Comparison of ENCODE assay signal across 8 cellular contexts in genomic region chr3:124995460-124995994, GRCh38.
DNase-seq lines count a peak whose midpoint lies in the region; ATAC-seq and TF ChIP-seq lines count a peak whose summit lies in the region.

No MANE protein-coding gene starts in this region.

- CTCF ChIA-PET in HEK293T (lab: Yijun Ruan, JAX) = no interaction called here
- CTCF ChIA-PET in PC-9 (lab: Charles Lee) = interaction anchor here (0.6 to 1.0 kb wide), 8 partner anchors 84 to 588 kb away, joined by 3 to 6 read pairs (median 3); no protein-coding TSS in a partner anchor

- intact Hi-C loops in PC-9 (cut with micrococcal nuclease; ENCODE audit: unreplicated experiment) (loop anchor here (1.0 to 5.0 kb wide), 7 partner anchors 67 to 590 kb away; partner anchors contain the start of gene ZNF148), ovary (cut with DNase I) (loop anchor here in 3 of 4 donors (5.0 to 10.0 kb wide), 4 partner anchors 172 to 589 kb away; partner anchors contain the start of gene ZNF148 (in 1 of the 3))

- no peaks in the 10 kb centered on the region for H4K20me1 ChIP-seq in PC-9 (ENCODE audit: insufficient read depth)

- H3K9me3 ChIP-seq in PC-9 (ENCODE audit: insufficient read depth, low read depth) (no peaks in the 10 kb centered on the region), gastroesophageal sphincter (no peaks in the 10 kb centered on the region), ovary (no peaks in the 10 kb centered on the region)

- H3K4me3 ChIP-seq in PC-9 (no peak overlapping the region), gastroesophageal sphincter (no peak overlapping the region), ovary (no peak overlapping the region)

- WGBS in gastroesophageal sphincter (ENCODE audit: low coverage in 1 of 2), 2 donors = 41 to 57% methylated on average over 4 to 6 of the region's 6 CpGs
- 47 to 55% (median 53%) methylated on average over 6 of the region's 6 CpGs for WGBS in ovary, 3 donors

- no peak for TF ChIP-seq EP300 in gastroesophageal sphincter (IDR thresholded peaks at IDR 0.05)
- no peak for TF ChIP-seq EP300 in ovary (IDR thresholded peaks at IDR 0.05)

- peak; percentile 80 for TF ChIP-seq CTCF in PC-9 (conservative IDR thresholded peaks at IDR 0.05)
- peak; percentile 44 to 85 (median 72) for TF ChIP-seq CTCF in gastroesophageal sphincter (IDR thresholded peaks at IDR 0.05)
- TF ChIP-seq CTCF in ovary (IDR thresholded peaks at IDR 0.05) = peak; percentile 56 to 75 (median 60)

- no peak overlapping the region for H2AFZ ChIP-seq in PC-9

- no peaks in the 10 kb centered on the region for H3K4me1 ChIP-seq in PC-9 (replicated peaks; ENCODE audit: insufficient read depth)
- H3K4me1 ChIP-seq in gastroesophageal sphincter = peaks cover 4 to 59% (median 14%) of the 10 kb centered on the region in 3 donors
- H3K4me1 ChIP-seq in ovary (ENCODE audit: insufficient read depth) = no peaks in the 10 kb centered on the region

- no TSS peak for BruUV-seq in PC-9 (replicated peaks; lab: Mats Ljungman, UMichigan)

- H3K27ac ChIP-seq in PC-9 (no peak overlapping the region), gastroesophageal sphincter (peak overlapping the region in 3 of 4 donors; percentile 68 to 70 (median 69)), ovary (no peak overlapping the region)

- DNase-seq in COR-L47 (lab: John Stamatoyannopoulos, UW) = peak; percentile 68
- DNase-seq in HEK293T (ENCODE audit: extremely low spot score) = peak; percentile 46
- peak; percentile 52 to 54 for DNase-seq in PC-9
- DNase-seq in activated naive CD4-positive, alpha-beta T cell treated with Interleukin-2 at 50 U/mL for 16 hours = peak; percentile 43
- DNase-seq in ovary = peak; percentile 44 to 69 (median 62)

- H3K27me3 ChIP-seq in PC-9 (ENCODE audit: insufficient read depth, low read depth) (no peaks in the 10 kb centered on the region), gastroesophageal sphincter (no peaks in the 10 kb centered on the region), ovary (no peaks in the 10 kb centered on the region)

- H3K4me2 ChIP-seq in PC-9 = no peak overlapping the region

- no peaks in the 10 kb centered on the region for H3K9me2 ChIP-seq in PC-9 (ENCODE audit: insufficient read depth)

- peak; percentile 72 for ATAC-seq in gastroesophageal sphincter
- ATAC-seq in HG03196 (IDR thresholded peaks at IDR 0.05; ENCODE audit: unreplicated experiment) = no peak
- no peak for ATAC-seq in HG03025 (IDR thresholded peaks at IDR 0.05; ENCODE audit: low FRiP score, unreplicated experiment)

- TF ChIP-seq POLR2A in gastroesophageal sphincter (IDR thresholded peaks at IDR 0.05) = no peak
- no peak for TF ChIP-seq POLR2A in ovary (IDR thresholded peaks at IDR 0.05)

- H3F3A ChIP-seq in PC-9 (ENCODE audit: insufficient read depth, low read depth) = no peaks in the 10 kb centered on the region

- H3K36me3 ChIP-seq in PC-9 (ENCODE audit: low read depth) (no peaks in the 10 kb centered on the region), gastroesophageal sphincter (peaks cover 0 to 97% of the 10 kb centered on the region in 2 donors), ovary (no peaks in the 10 kb centered on the region)

- POLR2A ChIA-PET in HEK293T (lab: Yijun Ruan, JAX) (no interaction called here), PC-9 (lab: Charles Lee; ENCODE audit: unreplicated experiment) (interaction anchor here (0.6 kb wide), 2 partner anchors 443 to 1352 kb away, joined by 4 to 7 read pairs; no protein-coding TSS in a partner anchor)

- H3K79me2 ChIP-seq in PC-9 (ENCODE audit: low read depth) = no peaks in the 10 kb centered on the region

TF ChIP-seq in HEK293T, 16 proteins besides CTCF, POLR2A, EP300 and RAD21:
- TF ChIP-seq HDGF (IDR thresholded peaks at IDR 0.05; ENCODE audit: borderline replicate concordance) (no peak), FOXA1 (IDR thresholded peaks at IDR 0.05) (no peak), PKNOX1 (IDR thresholded peaks at IDR 0.05) (no peak), ELF4 (IDR thresholded peaks at IDR 0.05) (no peak), LEF1 (IDR thresholded peaks at IDR 0.05; ENCODE audit: borderline replicate concordance) (no peak), SUZ12 (IDR thresholded peaks at IDR 0.05) (no peak), ZNF384 (IDR thresholded peaks at IDR 0.05) (no peak), CTBP1 (IDR thresholded peaks at IDR 0.05; ENCODE audit: borderline replicate concordance) (no peak), BHLHE40 (IDR thresholded peaks at IDR 0.05; ENCODE audit: borderline replicate concordance) (no peak), NFRKB (IDR thresholded peaks at IDR 0.05) (no peak), SP1 (IDR thresholded peaks at IDR 0.05) (no peak), ARNT (IDR thresholded peaks at IDR 0.05) (no peak), L3MBTL2 (conservative IDR thresholded peaks at IDR 0.05) (no peak), FOXM1 (IDR thresholded peaks at IDR 0.05; ENCODE audit: borderline replicate concordance) (no peak)

Comparison
In these comparisons a context has a peak if more than half of its experiments do, and no peak if none do; other contexts are left out.
1. H3K27ac ChIP-seq: peak in gastroesophageal sphincter (3 of 4); none in PC-9 (single experiment) and ovary (0 of 2).
2. Peak in every context shown above with its lines, with median percentiles within 50 percentile points of each other: DNase-seq and CTCF ChIP-seq.